Comparison of ENCODE assay signal across 11 cellular contexts in genomic region chr17:75315541-75316243, GRCh38. TPM values are rescaled to one million over a fixed set of nuclear protein-coding genes. Genes with fewer than 3 reads are reported as not detected.
DNase-seq lines count a peak whose midpoint lies in the region; ATAC-seq and TF ChIP-seq lines count a peak whose summit lies in the region.
"Had no signal": no experiment of that assay in that cellular context is flagged by ENCODE, and none has a peak within 500 bp of the region (broad histone marks: within the 10 kb centered on the region; RNA-seq: fewer than 3 reads in every experiment).

No MANE protein-coding gene starts in this region.

- intact Hi-C loops in testis (cut with DNase I; ENCODE audit: low total_unique reads): no loop called here

- ATAC-seq in T-helper 17 cell: peak; percentile 8

- H3K4me1 Mint-ChIP-seq in T-helper 17 cell: peaks cover 6% of the 10 kb centered on the region

- DNase-seq in A172 (ENCODE audit: low spot score): peak; percentile 41
- peak; percentile 46 for DNase-seq in GM13977 (ENCODE audit: low spot score)
- DNase-seq in T-helper 17 cell: no peak
- DNase-seq in iris pigment epithelial cell (ENCODE audit: low read depth): peak; percentile 27
- no peak for DNase-seq in NCI-H510A treated with DMSO at 0.1 percent for 48 hours (lab: John Stamatoyannopoulos, UW)
- DNase-seq in NCI-H526 treated with DMSO at 0.1 percent for 48 hours (lab: John Stamatoyannopoulos, UW): no peak
- DNase-seq in testis: no peak
- no peak for DNase-seq in GOT3 (lab: John Stamatoyannopoulos, UW)
- DNase-seq: NCI-H446, right lobe of liver had no signal

- no peaks in the 10 kb centered on the region for H3K36me3 ChIP-seq in testis (ENCODE audit: low read depth, missing control alignments)

- H3K4me3 ChIP-seq in testis: no peak overlapping the region
- H3K4me3 ChIP-seq: ascending aorta, right lobe of liver had no signal

- H3K27ac ChIP-seq in testis: no peak overlapping the region
- H3K27ac ChIP-seq: ascending aorta had no signal

- in situ Hi-C loops in GM13977 (cut with MboI; ENCODE audit: low pct_unique_long_range_greater_than_20kb, low sequenced_read_pairs, unreplicated experiment): no loop called here

- H3K36me3 Mint-ChIP-seq in T-helper 17 cell (ENCODE audit: low read depth): no peaks in the 10 kb centered on the region

- no peaks in the 10 kb centered on the region for H3K4me1 ChIP-seq in testis
- H3K4me1 ChIP-seq: ascending aorta had no signal

- 61 to 68% methylated on average over 7 to 18 of the region's 19 CpGs for WGBS in testis, 2 donors

- H3K27me3 Mint-ChIP-seq in T-helper 17 cell: no peaks in the 10 kb centered on the region

- H3K9me3 ChIP-seq in T-helper 17 cell (ENCODE audit: control insufficient read depth, low read length, poor library complexity, severe bottlenecking): no peaks in the 10 kb centered on the region
- H3K9me3 ChIP-seq in testis: no peaks in the 10 kb centered on the region
- H3K9me3 ChIP-seq: ascending aorta, right lobe of liver had no signal

- no peak for TF ChIP-seq CTCF in GM13977 (IDR thresholded peaks at IDR 0.05; ENCODE audit: extremely low read depth, insufficient read depth, missing control alignments)
- no peak for TF ChIP-seq CTCF in testis (IDR thresholded peaks at IDR 0.05)

- TF ChIP-seq POLR2A in testis (IDR thresholded peaks at IDR 0.05): no peak

- no peaks in the 10 kb centered on the region for H3K27me3 ChIP-seq in testis
- H3K27me3 ChIP-seq: ascending aorta, right lobe of liver had no signal

- H3K27ac Mint-ChIP-seq in T-helper 17 cell: no peak overlapping the region

- H3K4me3 Mint-ChIP-seq in T-helper 17 cell: no peak overlapping the region

RNA-seq across cellular contexts. Expression of gene SLC25A19, which starts 26.5 kb away (rescaled TPM):
- 13.6 and 22.6 TPM in 2 replicates for total RNA-seq in A172 (2014; rRNA removed; shearing (Covaris generic))
- total RNA-seq in T-helper 17 cell: 10 to 100 TPM; 13.7 to 15.1 TPM
- total RNA-seq in testis: 10 to 100 TPM; 34.3 to 44.6 TPM
- 98.0 TPM for polyA plus RNA-seq in testis (ENCODE audit: insufficient read depth, low read depth, low replicate concordance)

RNA-seq across cellular contexts. Expression of gene MIF4GD, which starts 44.7 kb away (rescaled TPM):
- 34.2 and 43.5 TPM in 2 replicates for total RNA-seq in A172 (2014; rRNA removed; shearing (Covaris generic))
- total RNA-seq in T-helper 17 cell (10 to 100 TPM; 27.0 to 35.0 TPM), testis (10 to 100 TPM; 34.5 to 35.3 TPM)
- polyA plus RNA-seq in testis (ENCODE audit: insufficient read depth, low read depth, low replicate concordance): 37.1 TPM

RNA-seq across cellular contexts. Expression of gene MRPS7, which starts 54.0 kb away (rescaled TPM):
- total RNA-seq in A172 (2014; rRNA removed; shearing (Covaris generic)): 100 and 101 TPM in 2 replicates
- total RNA-seq in T-helper 17 cell: 10 to 100 TPM; 33.9 to 35.6 TPM
- 10 to 100 TPM; 53.3 to 72.9 TPM for total RNA-seq in testis
- 83.5 TPM for polyA plus RNA-seq in testis (ENCODE audit: insufficient read depth, low read depth, low replicate concordance)

RNA-seq across cellular contexts. Expression of gene GGA3, which starts 54.3 kb away (rescaled TPM):
- total RNA-seq in A172 (2014; rRNA removed; shearing (Covaris generic)): 12.9 and 15.1 TPM in 2 replicates
- total RNA-seq in T-helper 17 cell: 10 to 100 TPM; 85.4 to 89.1 TPM
- total RNA-seq in testis: 10 to 100 TPM; 46.8 to 50.2 TPM
- 42.9 TPM for polyA plus RNA-seq in testis (ENCODE audit: insufficient read depth, low read depth, low replicate concordance)

Comparison
In these comparisons a context has a peak if more than half of its experiments do, and no peak if none do; other contexts are left out.
1. DNase-seq: peak in A172 (single experiment), GM13977 (single experiment) and iris pigment epithelial cell (single experiment); none in T-helper 17 cell (0 of 3), NCI-H510A treated with DMSO at 0.1 percent for 48 hours (single experiment), NCI-H526 treated with DMSO at 0.1 percent for 48 hours (single experiment), testis (single experiment) and GOT3 (single experiment).